8 cellular contexts compared by ENCODE assay signal in the genomic region with DNA sequence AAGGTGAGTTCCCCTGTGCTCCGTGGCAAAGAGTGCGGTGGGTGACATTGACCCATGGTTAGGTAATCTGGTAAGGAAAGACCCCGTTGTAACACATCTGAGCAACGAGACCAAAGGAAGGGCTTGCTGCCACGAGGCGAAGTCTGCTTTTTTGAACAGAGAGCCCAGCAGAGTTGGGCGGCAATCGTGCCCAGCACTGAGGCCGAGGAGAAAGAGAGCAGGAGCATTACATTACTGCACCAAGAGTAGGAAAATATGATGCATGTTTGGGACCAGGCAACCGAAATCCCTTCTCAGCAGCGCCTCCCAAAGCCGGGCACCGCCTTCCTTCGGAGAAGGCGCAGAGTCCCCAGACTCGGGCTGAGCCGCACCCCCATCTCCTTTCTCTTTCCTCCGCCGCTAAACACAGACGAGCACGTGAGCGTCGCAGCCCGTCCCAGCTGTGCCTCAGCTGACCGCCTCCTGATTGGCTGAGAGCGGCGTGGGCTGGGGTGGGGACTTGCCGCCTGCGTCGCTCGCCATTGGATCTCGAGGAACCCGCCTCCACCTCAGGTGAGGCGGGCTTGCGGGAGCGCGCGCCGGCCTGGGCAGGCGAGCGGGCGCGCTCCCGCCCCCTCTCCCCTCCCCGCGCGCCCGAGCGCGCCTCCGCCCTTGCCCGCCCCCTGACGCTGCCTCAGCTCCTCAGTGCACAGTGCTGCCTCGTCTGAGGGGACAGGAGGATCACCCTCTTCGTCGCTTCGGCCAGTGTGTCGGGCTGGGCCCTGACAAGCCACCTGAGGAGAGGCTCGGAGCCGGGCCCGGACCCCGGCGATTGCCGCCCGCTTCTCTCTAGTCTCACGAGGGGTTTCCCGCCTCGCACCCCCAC. TPM values are rescaled to one million over a fixed set of nuclear protein-coding genes. Genes with fewer than 3 reads are reported as not detected.
DNase-seq lines count a peak whose midpoint lies in the region; ATAC-seq and FAIRE-seq lines count a peak whose summit lies in the region.

Gene HIF1A, plus strand, starts transcription at position 684 of the 865 bp plus-strand sequence. CDS start 292 bp downstream, outside the sequence.

- H3K4me3 ChIP-seq in rectal smooth muscle tissue (ENCODE audit: low read length) (peak within 1 kb of the TSS; percentile 75), aorta (ENCODE audit: low read length in 2 of 2) (peak within 1 kb of the TSS; percentile 82 to 84)

- peak within 1 kb of the TSS; percentile 95 for H3K9ac ChIP-seq in rectal smooth muscle tissue (ENCODE audit: low read length)

- WGBS in aorta, 2 donors = 0 to 1% methylated on average over 56 to 68 of the region's 68 CpGs

- H3K36me3 ChIP-seq in rectal smooth muscle tissue (ENCODE audit: control insufficient read depth, insufficient read depth, low read length) (no peaks in the 10 kb centered on the region), aorta (ENCODE audit: control insufficient read depth in 1 of 2, insufficient read depth in 2 of 2, low read length in 1 of 2) (no peaks in the 10 kb centered on the region)

- peak within 1 kb of the TSS; percentile 95 for H3K27ac ChIP-seq in rectal smooth muscle tissue (ENCODE audit: low read depth, low read length)
- H3K27ac ChIP-seq in aorta (ENCODE audit: low read depth in 1 of 2, low read length in 2 of 2) = peak within 1 kb of the TSS in 1 of 2 donors; percentile 95

- FAIRE-seq in GM18507 (lab: Jason Lieb, UNC) = peak; percentile 98

- ATAC-seq in HG02981 (IDR thresholded peaks at IDR 0.05; ENCODE audit: unreplicated experiment) (peak; percentile 94), aorta (ENCODE audit: low FRiP score) (peak; percentile 98)

- H3K4me1 ChIP-seq in rectal smooth muscle tissue (ENCODE audit: control insufficient read depth, insufficient read depth, low read length) (peaks cover 9% of the 10 kb centered on the region), aorta (ENCODE audit: control insufficient read depth in 1 of 2, insufficient read depth in 2 of 2, low read length in 2 of 2) (peaks cover 0 to 8% of the 10 kb centered on the region in 2 donors)

- H3K9me3 ChIP-seq in aorta (ENCODE audit: control insufficient read depth, low read length) = no peaks in the 10 kb centered on the region

- H3K27me3 ChIP-seq in rectal smooth muscle tissue (ENCODE audit: control insufficient read depth, insufficient read depth, low read length) (no peaks in the 10 kb centered on the region), aorta (ENCODE audit: control insufficient read depth in 1 of 2, insufficient read depth in 2 of 2, low read length in 1 of 2) (peaks cover 0 to 2% of the 10 kb centered on the region in 2 donors)

- intact Hi-C loops in aorta (cut with DNase I) = loop anchor here (2.0 to 10.0 kb wide), 6 partner anchors 52 to 220 kb away; no protein-coding TSS in a partner anchor

- DNase-seq in GM18507 (ENCODE audit: extremely low spot score, insufficient read length, low read depth) = peak; percentile 90
- DNase-seq in NCI-H2029 treated with DMSO at 0.1 percent for 48 hours (lab: John Stamatoyannopoulos, UW) = peak; percentile 99
- DNase-seq in T-helper 9 cell = peak; percentile 92
- DNase-seq in astrocyte of the hippocampus (ENCODE audit: low read depth, low spot score) = peak; percentile 100
- DNase-seq in hepatic stellate cell (ENCODE audit: low spot score) = peak; percentile 96
- peak; percentile 98 to 99 for DNase-seq in aorta

RNA-seq across cellular contexts. Expression of gene HIF1A, which starts in this region (rescaled TPM):
- 100 to 1,000 TPM; 164 to 173 TPM for total RNA-seq in aorta
- polyA plus RNA-seq in aorta = 10 to 100 TPM; 43.8 to 46.8 TPM
